9 cellular contexts compared by ENCODE assay signal in genomic region chr1:152110860-152111514, GRCh38. TPM values are rescaled to one million over a fixed set of nuclear protein-coding genes. Genes with fewer than 3 reads are reported as not detected.
DNase-seq lines count a peak whose midpoint lies in the region; ATAC-seq, FAIRE-seq and TF ChIP-seq lines count a peak whose summit lies in the region.
"Had no signal": no experiment of that assay in that cellular context is flagged by ENCODE, and none has a peak within 500 bp of the region (broad histone marks: within the 10 kb centered on the region; RNA-seq: fewer than 3 reads in every experiment).

No MANE protein-coding gene starts in this region.

- H3K4me3 ChIP-seq in CD4-positive, alpha-beta memory T cell (ENCODE audit: low read length in 2 of 2) = peak overlapping the region; percentile 47 to 59
- H3K4me3 ChIP-seq in endothelial cell of umbilical vein (replicated peaks in 1 of 3; ENCODE audit: insufficient read depth in 1 of 3, low read depth in 1 of 3, low read length in 3 of 3) (peak overlapping the region; percentile 19 to 35 (median 33)), vagina (peak overlapping the region; percentile 33 to 48)

- no peak overlapping the region for H3K4me3 Mint-ChIP-seq in CD4-positive, alpha-beta memory T cell
- H3K4me3 Mint-ChIP-seq in HFFc6 = no peak overlapping the region
- H3K4me3 Mint-ChIP-seq: IgD-negative memory B cell had no signal

- H3K4me1 ChIP-seq in CD4-positive, alpha-beta memory T cell (ENCODE audit: insufficient read depth, low read length) = peaks cover 47% of the 10 kb centered on the region
- H3K4me1 ChIP-seq in endothelial cell of umbilical vein (ENCODE audit: control insufficient read depth, extremely low read depth, insufficient read depth, low read length) (peaks cover 33% of the 10 kb centered on the region), vagina (peaks cover 40% of the 10 kb centered on the region)

- H3K4me1 Mint-ChIP-seq in CD4-positive, alpha-beta memory T cell = peaks cover 0 to 13% (median 9%) of the 10 kb centered on the region in 4 donors
- no peaks in the 10 kb centered on the region for H3K4me1 Mint-ChIP-seq in HFFc6 (ENCODE audit: low read depth)

- peak; percentile 21 to 39 (median 25) for DNase-seq in CD4-positive, alpha-beta memory T cell
- peak; percentile 10 for DNase-seq in HFFc6
- peak; percentile 61 for DNase-seq in SW480 (ENCODE audit: low spot score)
- DNase-seq in endothelial cell of umbilical vein (ENCODE audit: low read depth, low spot score) = peak; percentile 58
- peak; percentile 28 for DNase-seq in myocyte (ENCODE audit: low read depth)
- no peak for DNase-seq in vagina (ENCODE audit: extremely low spot score in 2 of 2)

- H3K9me3 Mint-ChIP-seq in CD4-positive, alpha-beta memory T cell = peaks cover 0 to 20% (median 11%) of the 10 kb centered on the region in 8 donors
- peaks cover 12% of the 10 kb centered on the region for H3K9me3 Mint-ChIP-seq in HFFc6
- H3K9me3 Mint-ChIP-seq: IgD-negative memory B cell had no signal

- no peak for TF ChIP-seq CTCF in HFFc6 (IDR thresholded peaks at IDR 0.05)
- TF ChIP-seq CTCF in endothelial cell of umbilical vein (IDR thresholded peaks at IDR 0.05; ENCODE audit: extremely low read depth in 1 of 2, insufficient read depth in 1 of 2, low read depth in 1 of 2, low read length in 2 of 2) = no peak
- no peak for TF ChIP-seq CTCF in vagina (IDR thresholded peaks at IDR 0.05)

- no TSS peak for BruUV-seq in endothelial cell of umbilical vein (replicated peaks; lab: Mats Ljungman, UMichigan)

- peaks cover 11 to 35% of the 10 kb centered on the region in 2 donors for H3K27me3 Mint-ChIP-seq in CD4-positive, alpha-beta memory T cell
- peaks cover 20% of the 10 kb centered on the region for H3K27me3 Mint-ChIP-seq in HFFc6 (ENCODE audit: insufficient read depth)

- no peaks in the 10 kb centered on the region for H4K20me1 ChIP-seq in endothelial cell of umbilical vein (replicated peaks; ENCODE audit: control insufficient read depth, extremely low read depth, insufficient read depth, low read length)

- peak overlapping the region; percentile 32 for H3K4me2 ChIP-seq in endothelial cell of umbilical vein (ENCODE audit: insufficient read depth, low read length)

- peaks cover 51% of the 10 kb centered on the region for H3K27me3 ChIP-seq in CD4-positive, alpha-beta memory T cell (ENCODE audit: insufficient read depth, low read length)
- H3K27me3 ChIP-seq in endothelial cell of umbilical vein (ENCODE audit: control insufficient read depth in 2 of 2, insufficient read depth in 2 of 2, low read length in 2 of 2) = peaks cover 75 to 93% of the 10 kb centered on the region in 2 experiments
- peaks cover 12% of the 10 kb centered on the region for H3K27me3 ChIP-seq in vagina

- intact Hi-C loops in CD4-positive, alpha-beta memory T cell (cut with micrococcal nuclease) = loop anchor here (10.0 kb wide), 1 partner anchor 56 kb away; no protein-coding TSS in a partner anchor
- intact Hi-C loops in endothelial cell of umbilical vein (cut with micrococcal nuclease) = no loop called here
- intact Hi-C loops in vagina (cut with DNase I) = no loop called here

- dilution Hi-C loops in endothelial cell of umbilical vein (cut with MboI; ENCODE audit: extremely low pct_ligation_motif_present, low sequenced_read_pairs) = no loop called here

- FAIRE-seq in endothelial cell of umbilical vein (lab: Jason Lieb, UNC) = no peak

- POLR2A ChIA-PET in CD4-positive, alpha-beta memory T cell (lab: Charles Lee; ENCODE audit: partially characterized antibody) = interaction anchor here (0.7 to 1.7 kb wide), 3 partner anchors 13 to 256 kb away, joined by 3 to 8 read pairs (median 4); partner anchors contain the start of gene S100A11
- POLR2A ChIA-PET in endothelial cell of umbilical vein (lab: Charles Lee) = no interaction called here

- H3K79me2 ChIP-seq in endothelial cell of umbilical vein (ENCODE audit: control insufficient read depth, insufficient read depth, low read length) = no peaks in the 10 kb centered on the region

- H3K36me3 Mint-ChIP-seq in CD4-positive, alpha-beta memory T cell = peaks cover 0 to 4% of the 10 kb centered on the region in 2 donors
- no peaks in the 10 kb centered on the region; the same call in 1 of the 2 replicates for H3K36me3 Mint-ChIP-seq in HFFc6 (ENCODE audit: low read depth)
- H3K36me3 Mint-ChIP-seq: IgD-negative memory B cell had no signal

- H3K9me1 ChIP-seq in endothelial cell of umbilical vein (replicated peaks; ENCODE audit: control insufficient read depth, extremely low read depth, insufficient read depth, low read length) = no peaks in the 10 kb centered on the region

- H3K36me3 ChIP-seq in CD4-positive, alpha-beta memory T cell (ENCODE audit: insufficient read depth, low read length) = no peaks in the 10 kb centered on the region
- no peaks in the 10 kb centered on the region for H3K36me3 ChIP-seq in endothelial cell of umbilical vein (ENCODE audit: control insufficient read depth in 2 of 2, extremely low read depth in 1 of 2, insufficient read depth in 2 of 2, low read length in 2 of 2)
- H3K36me3 ChIP-seq in vagina = no peaks in the 10 kb centered on the region

- no peaks in the 10 kb centered on the region for H3K9me3 ChIP-seq in CD4-positive, alpha-beta memory T cell (ENCODE audit: control insufficient read depth in 1 of 2, low read length in 2 of 2)
- H3K9me3 ChIP-seq in endothelial cell of umbilical vein (replicated peaks; ENCODE audit: control insufficient read depth, insufficient read depth, low read length) (no peaks in the 10 kb centered on the region), vagina (no peaks in the 10 kb centered on the region)

- CTCF ChIA-PET in CD4-positive, alpha-beta memory T cell (lab: Charles Lee; ENCODE audit: partially characterized antibody) = interaction anchor here (1.5 to 2.2 kb wide), 6 partner anchors 30 to 349 kb away, joined by 3 to 8 read pairs (median 4); no protein-coding TSS in a partner anchor
- CTCF ChIA-PET in endothelial cell of umbilical vein (lab: Charles Lee) = interaction anchor here (0.9 to 4.6 kb wide), 9 partner anchors 13 to 348 kb away, joined by 3 to 28 read pairs (median 4); no protein-coding TSS in a partner anchor

- H3K27ac ChIP-seq in CD4-positive, alpha-beta memory T cell (ENCODE audit: low read depth, low read length) = no peak overlapping the region
- H3K27ac ChIP-seq in endothelial cell of umbilical vein (ENCODE audit: insufficient read depth, low read depth, low read length) (no peak overlapping the region), vagina (no peak overlapping the region)

- H2AFZ ChIP-seq in endothelial cell of umbilical vein (ENCODE audit: low read depth, low read length) = peak overlapping the region; percentile 54

- no peak for TF ChIP-seq POLR2A in endothelial cell of umbilical vein (IDR thresholded peaks at IDR 0.05; ENCODE audit: low read depth, low read length)
- TF ChIP-seq POLR2A in vagina (IDR thresholded peaks at IDR 0.05) = no peak

- ATAC-seq in HG02763 (IDR thresholded peaks at IDR 0.05; ENCODE audit: unreplicated experiment) (no peak), HG03565 (IDR thresholded peaks at IDR 0.05; ENCODE audit: unreplicated experiment) (no peak)

- H3K9ac ChIP-seq in endothelial cell of umbilical vein (replicated peaks; ENCODE audit: extremely low read depth, insufficient read depth, low read length) = no peak overlapping the region

- H3K27ac Mint-ChIP-seq in CD4-positive, alpha-beta memory T cell = no peak overlapping the region
- H3K27ac Mint-ChIP-seq in HFFc6 = no peak overlapping the region
- H3K27ac Mint-ChIP-seq: IgD-negative memory B cell had no signal

RNA-seq across cellular contexts. Expression of gene TCHH, which starts 4.3 kb away (rescaled TPM):
- total RNA-seq in CD4-positive, alpha-beta memory T cell = under 1 TPM in 1 of 2 experiments, not detected in 1; 0.06 TPM
- polyA plus RNA-seq in CD4-positive, alpha-beta memory T cell = not detected
- total RNA-seq in HFFc6 (2021; fragmentation: NEBNext Ultra II Directional; extraction: Animal tissue kit (Norgen Biotek cat#: 25700)) = under 1 TPM in 2 of 6 experiments, not detected in 4; 0.03 to 0.05 TPM
- not detected in 2 replicates for total RNA-seq in endothelial cell of umbilical vein
- polyA plus RNA-seq in endothelial cell of umbilical vein = not detected in 2 replicates
- not detected in 2 replicates for polyA plus RNA-seq in endothelial cell of umbilical vein (2011; cell fraction: cytosol; rRNA removed)
- polyA plus RNA-seq in endothelial cell of umbilical vein (2011; cell fraction: nucleus; rRNA removed) = 0.03 and 0.04 TPM in 2 replicates
- polyA plus RNA-seq in endothelial cell of umbilical vein (2012) = not detected in 2 replicates
- not detected in 2 replicates for polyA minus RNA-seq in endothelial cell of umbilical vein
- polyA minus RNA-seq in endothelial cell of umbilical vein (2011; cell fraction: cytosol; rRNA and poly(A)+ RNA removed) = not detected
- not detected in 2 replicates for polyA minus RNA-seq in endothelial cell of umbilical vein (2011; cell fraction: nucleus; rRNA and poly(A)+ RNA removed)
- not detected in 2 replicates for total RNA-seq in myocyte
- polyA plus RNA-seq in myocyte (2012) = 0.04 TPM
- 0.25 TPM for total RNA-seq in vagina
- polyA plus RNA-seq: IgD-negative memory B cell had no signal

RNA-seq across cellular contexts. Expression of gene TCHHL1, which starts 22.1 kb away (rescaled TPM):
- not detected for total RNA-seq in CD4-positive, alpha-beta memory T cell
- polyA plus RNA-seq in CD4-positive, alpha-beta memory T cell = not detected
- not detected for total RNA-seq in HFFc6 (2021; fragmentation: NEBNext Ultra II Directional; extraction: Animal tissue kit (Norgen Biotek cat#: 25700))
- not detected in 2 replicates for total RNA-seq in endothelial cell of umbilical vein
- not detected in 2 replicates for polyA plus RNA-seq in endothelial cell of umbilical vein
- polyA plus RNA-seq in endothelial cell of umbilical vein (2011; cell fraction: cytosol; rRNA removed) = not detected in 2 replicates
- polyA plus RNA-seq in endothelial cell of umbilical vein (2011; cell fraction: nucleus; rRNA removed) = not detected in 2 replicates
- polyA plus RNA-seq in endothelial cell of umbilical vein (2012) = not detected in 2 replicates
- not detected in 2 replicates for polyA minus RNA-seq in endothelial cell of umbilical vein
- polyA minus RNA-seq in endothelial cell of umbilical vein (2011; cell fraction: cytosol; rRNA and poly(A)+ RNA removed) = not detected
- not detected in 2 replicates for polyA minus RNA-seq in endothelial cell of umbilical vein (2011; cell fraction: nucleus; rRNA and poly(A)+ RNA removed)
- not detected in 2 replicates for total RNA-seq in myocyte
- polyA plus RNA-seq in myocyte (2012) = not detected
- total RNA-seq in vagina = not detected
- polyA plus RNA-seq: IgD-negative memory B cell had no signal

RNA-seq across cellular contexts. Expression of gene RPTN, which starts 48.0 kb away (rescaled TPM):
- total RNA-seq in CD4-positive, alpha-beta memory T cell = not detected
- not detected for polyA plus RNA-seq in CD4-positive, alpha-beta memory T cell
- not detected for total RNA-seq in HFFc6 (2021; fragmentation: NEBNext Ultra II Directional; extraction: Animal tissue kit (Norgen Biotek cat#: 25700))
- total RNA-seq in endothelial cell of umbilical vein = not detected in 2 replicates
- polyA plus RNA-seq in endothelial cell of umbilical vein = not detected in 2 replicates
- polyA plus RNA-seq in endothelial cell of umbilical vein (2011; cell fraction: cytosol; rRNA removed) = not detected in 2 replicates
- not detected in 2 replicates for polyA plus RNA-seq in endothelial cell of umbilical vein (2011; cell fraction: nucleus; rRNA removed)
- not detected in 2 replicates for polyA plus RNA-seq in endothelial cell of umbilical vein (2012)
- not detected in 2 replicates for polyA minus RNA-seq in endothelial cell of umbilical vein
- not detected for polyA minus RNA-seq in endothelial cell of umbilical vein (2011; cell fraction: cytosol; rRNA and poly(A)+ RNA removed)
- polyA minus RNA-seq in endothelial cell of umbilical vein (2011; cell fraction: nucleus; rRNA and poly(A)+ RNA removed) = not detected in 2 replicates
- 1.0 and 1.9 TPM in 2 replicates for total RNA-seq in myocyte
- 0.18 TPM for polyA plus RNA-seq in myocyte (2012)
- total RNA-seq in vagina = 0.25 TPM
- polyA plus RNA-seq: IgD-negative memory B cell had no signal

Comparison
In these comparisons a context has a peak if more than half of its experiments do, and no peak if none do; other contexts are left out.
1. DNase-seq: peak in CD4-positive, alpha-beta memory T cell (5 of 5), HFFc6 (single experiment), SW480 (single experiment), endothelial cell of umbilical vein (single experiment) and myocyte (single experiment); none in vagina (0 of 2).
2. Peak in every context shown above with its lines, with median percentiles within 50 percentile points of each other: H3K4me3 ChIP-seq.